In the genomic region with DNA sequence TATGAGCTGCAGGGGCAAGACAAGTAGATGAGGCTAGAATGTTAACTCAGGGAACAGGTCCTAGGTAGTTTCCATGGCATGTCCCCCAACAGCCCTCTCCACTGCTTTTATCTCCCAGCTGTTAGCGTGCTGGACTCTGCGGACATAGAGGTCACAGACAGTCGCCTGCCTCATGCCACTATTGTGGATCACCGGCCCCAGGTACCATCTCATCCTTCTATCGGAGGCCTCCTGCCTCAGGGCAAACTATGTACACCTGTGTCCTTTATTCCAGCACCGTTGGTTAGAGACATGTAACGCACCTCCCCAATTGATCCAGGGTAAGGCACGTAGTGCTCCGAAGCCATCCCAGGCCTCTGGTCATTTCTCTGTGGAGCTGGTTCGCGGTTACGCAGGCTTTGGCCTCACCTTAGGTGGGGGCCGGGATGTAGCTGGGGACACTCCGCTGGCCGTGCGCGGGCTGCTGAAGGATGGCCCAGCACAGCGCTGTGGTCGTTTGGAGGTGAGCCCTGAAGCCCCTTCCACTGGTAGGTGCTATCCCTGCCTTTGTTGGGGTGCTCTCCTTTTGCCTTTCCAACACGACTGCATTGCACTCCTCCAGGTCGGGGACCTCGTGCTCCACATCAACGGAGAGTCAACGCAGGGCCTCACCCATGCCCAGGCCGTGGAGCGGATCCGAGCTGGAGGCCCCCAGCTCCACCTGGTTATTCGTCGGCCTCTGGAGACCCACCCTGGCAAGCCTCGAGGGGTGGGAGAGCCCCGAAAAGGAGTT, we compare ENCODE assay signal across 9 cellular contexts. TPM values are rescaled to one million over a fixed set of nuclear protein-coding genes. Genes with fewer than 3 reads are reported as not detected.
DNase-seq lines count a peak whose midpoint lies in the region; ATAC-seq, FAIRE-seq and TF ChIP-seq lines count a peak whose summit lies in the region.
"Had no signal": no experiment of that assay in that cellular context is flagged by ENCODE, and none has a peak within 500 bp of the region (broad histone marks: within the 10 kb centered on the region; RNA-seq: fewer than 3 reads in every experiment).

No MANE protein-coding gene starts in this region.

- H3K9ac ChIP-seq in K562 (ENCODE audit: insufficient read depth in 1 of 2, low read depth in 2 of 2, low read length in 2 of 2): peak overlapping the region; percentile 53 to 63
- peak overlapping the region; percentile 28 for H3K9ac ChIP-seq in mucosa of stomach (ENCODE audit: low read length)

- no peaks in the 10 kb centered on the region for H4K20me1 ChIP-seq in K562 (replicated peaks; ENCODE audit: control insufficient read depth, insufficient read depth, low read length)

- H3K36me3 ChIP-seq in left ventricle myocardium inferior (no peaks in the 10 kb centered on the region), K562 (ENCODE audit: control insufficient read depth, insufficient read depth, low read length) (no peaks in the 10 kb centered on the region), mucosa of stomach (ENCODE audit: control insufficient read depth, insufficient read depth, low read length) (no peaks in the 10 kb centered on the region)
- H3K36me3 ChIP-seq: brain microvascular endothelial cell had no signal

- H3K27me3 ChIP-seq in left ventricle myocardium inferior (ENCODE audit: low read depth) (no peaks in the 10 kb centered on the region), K562 (ENCODE audit: control insufficient read depth in 2 of 2, insufficient read depth in 2 of 2, low read length in 2 of 2) (no peaks in the 10 kb centered on the region), mucosa of stomach (ENCODE audit: control insufficient read depth, insufficient read depth, low read length) (no peaks in the 10 kb centered on the region)
- H3K27me3 ChIP-seq: brain microvascular endothelial cell had no signal

- peak overlapping the region; percentile 64 for H3K4me3 ChIP-seq in left ventricle myocardium inferior
- H3K4me3 ChIP-seq in K562: peak overlapping the region; percentile 31; the same call in 1 of the 2 replicates
- no peak overlapping the region for H3K4me3 ChIP-seq in mucosa of stomach (ENCODE audit: low read length)

- peak overlapping the region; percentile 71 for H3K4me2 ChIP-seq in K562 (ENCODE audit: insufficient read depth, low read length)

- BruUV-seq in K562 (replicated peaks; lab: Mats Ljungman, UMichigan): TSS peak; percentile 81

- CTCF ChIA-PET in K562 (lab: Yijun Ruan, JAX; ENCODE audit: low intra/inter-chr PET ratio): interaction anchor here (0.6 kb wide), 1 partner anchor 41 kb away, joined by 3 read pairs; the partner anchor contains the start of gene GPKOW

- no peak for TF ChIP-seq EP300 in K562 (IDR thresholded peaks at IDR 0.05; ENCODE audit: low read length)

- H2AFZ ChIP-seq in K562 (ENCODE audit: low read depth, low read length): peak overlapping the region; percentile 51; the same call in 1 of the 2 replicates

- in situ Hi-C loops in K562 (cut with MboI): no loop called here

- H3K9me1 ChIP-seq in K562 (ENCODE audit: control insufficient read depth, insufficient read depth, low read length): no peaks in the 10 kb centered on the region

- TF ChIP-seq POLR2A in K562 (conservative IDR thresholded peaks at IDR 0.05): no peak

- H3K9me3 ChIP-seq in left ventricle myocardium inferior (replicated peaks) (no peaks in the 10 kb centered on the region), K562 (replicated peaks; ENCODE audit: control insufficient read depth, insufficient read depth, low read depth, low read length) (no peaks in the 10 kb centered on the region), mucosa of stomach (ENCODE audit: control insufficient read depth, low read length) (no peaks in the 10 kb centered on the region)

- intact Hi-C loops in left ventricle myocardium inferior (cut with micrococcal nuclease): no loop called here
- intact Hi-C loops in cardiac septum (cut with DNase I): loop anchor here (2.0 kb wide), 1 partner anchor 20 kb away; no protein-coding TSS in a partner anchor
- intact Hi-C loops in K562 (cut with micrococcal nuclease): no loop called here

- ATAC-seq in K562 (no peak), HG03097 (IDR thresholded peaks at IDR 0.05; ENCODE audit: low FRiP score, unreplicated experiment) (no peak)
- ATAC-seq in activated CD4-positive, CD25-positive, alpha-beta regulatory T cell treated with anti-CD3 and anti-CD28 coated beads, Interleukin-2, amount 50 U/mL, for 24 hours: no peak

- POLR2A ChIA-PET in K562 (lab: Yijun Ruan, JAX): interaction anchor here (0.6 kb wide), 1 partner anchor 131 kb away, joined by 3 read pairs; no protein-coding TSS in a partner anchor

- peaks cover 13% of the 10 kb centered on the region; the same call in 1 of the 3 replicates for H3K79me2 ChIP-seq in K562 (ENCODE audit: control insufficient read depth, insufficient read depth, low read length)

- TF ChIP-seq CTCF in left ventricle myocardium inferior (IDR thresholded peaks at IDR 0.05; ENCODE audit: borderline replicate concordance) (no peak), K562 (IDR thresholded peaks at IDR 0.05 in 2 of 3, conservative IDR thresholded peaks at IDR 0.05 in 1 of 3; ENCODE audit: insufficient read depth in 2 of 3, low read depth in 1 of 3, low read length in 3 of 3) (no peak)

- H3K27ac ChIP-seq in left ventricle myocardium inferior (replicated peaks) (peak overlapping the region; percentile 95), K562 (ENCODE audit: extremely low read depth, low read depth, low read length) (peak overlapping the region; percentile 85)

- FAIRE-seq in K562 (lab: Jason Lieb, UNC): no peak

- 58% methylated on average over 23 of the region's 31 CpGs for WGBS in K562 (ENCODE audit: insufficient coverage, low coverage, missing lambda C conversion rate)

- no peak for DNase-seq in left ventricle myocardium inferior
- no peak for DNase-seq in cardiac septum (ENCODE audit: low spot score)
- no peak for DNase-seq in K562 (ENCODE audit: extremely low read depth in 1 of 4, low spot score in 3 of 4)
- no peak for DNase-seq in NCI-H146 treated with DMSO at 0.1 percent for 48 hours (lab: John Stamatoyannopoulos, UW; ENCODE audit: unreplicated experiment)
- DNase-seq in NCI-H1417 treated with DMSO at 0.1 percent for 48 hours (lab: John Stamatoyannopoulos, UW): no peak

- TF ChIP-seq RAD21 in K562 (CRISPR knock-in tag; conservative IDR thresholded peaks at IDR 0.05 in 1 of 2, IDR thresholded peaks at IDR 0.05 in 1 of 2): no peak

- H3K4me1 ChIP-seq in left ventricle myocardium inferior (peaks cover 24% of the 10 kb centered on the region), K562 (replicated peaks in 1 of 2; ENCODE audit: control insufficient read depth in 2 of 2, insufficient read depth in 2 of 2, low read length in 2 of 2) (peaks cover 45 to 63% of the 10 kb centered on the region in 2 experiments), mucosa of stomach (ENCODE audit: control insufficient read depth, insufficient read depth, low read length) (peaks cover 32% of the 10 kb centered on the region)

RNA-seq across cellular contexts. Expression of gene MAGIX, which starts 2.2 kb away (rescaled TPM):
- total RNA-seq in left ventricle myocardium inferior (2.4 TPM), cardiac septum (3.4 TPM), K562 (2014; rRNA removed) (2.5 and 3.5 TPM in 2 replicates), K562 (2014; rRNA removed; fragmentation: Illumina TruSeq; extraction: Trizol) (0.32 and 0.33 TPM in 2 replicates), K562 (2015; rRNA removed; fragmentation: Illumina TruSeq; extraction: Trizol) (0.47 and 0.79 TPM in 2 replicates), K562 (2021) (2.2 and 2.4 TPM in 2 replicates)
- total RNA-seq in K562 (2011; cell fraction: chromatin; rRNA removed; ENCODE audit: low replicate concordance): 3.0 TPM in 2 replicates
- 1.8 and 2.7 TPM in 2 replicates for total RNA-seq in K562 (2011; cell fraction: nucleolus; rRNA removed)
- total RNA-seq in K562 (2011; cell fraction: nucleoplasm; rRNA removed): 2.5 and 4.6 TPM in 2 replicates
- polyA plus RNA-seq in K562 (2011; rRNA removed) (0.78 and 1.6 TPM in 2 replicates), K562 (2014; fragmentation: Illumina TruSeq; extraction: Trizol) (0.28 and 1.2 TPM in 2 replicates), K562 (2014; fragmentation: Nextera tagmentation; extraction: Ambion mirVana) (under 1 TPM; 0.08 to 0.22 TPM), K562 (2014; rRNA removed) (1.4 and 1.9 TPM in 2 replicates)
- 2.6 and 4.7 TPM in 2 replicates for polyA plus RNA-seq in K562 (2011; cell fraction: cytosol; rRNA removed)
- 2.2 and 4.1 TPM in 2 replicates for polyA plus RNA-seq in K562 (2011; cell fraction: nucleus; rRNA removed)
- 1.1 and 1.7 TPM in 2 replicates for polyA plus RNA-seq in K562 (2012)
- 0.91 and 1.2 TPM in 2 replicates for polyA minus RNA-seq in K562 (2011; rRNA and poly(A)+ RNA removed)
- 1.0 and 2.2 TPM in 2 replicates for polyA minus RNA-seq in K562 (2011; cell fraction: cytosol; rRNA and poly(A)+ RNA removed)
- polyA minus RNA-seq in K562 (2011; cell fraction: nucleus; rRNA and poly(A)+ RNA removed): 2.2 and 2.7 TPM in 2 replicates

RNA-seq across cellular contexts. Expression of gene PLP2, which starts 6.9 kb away (rescaled TPM):
- total RNA-seq in left ventricle myocardium inferior (42.1 TPM), cardiac septum (84.9 TPM), K562 (2014; rRNA removed) (34.7 and 55.2 TPM in 2 replicates), K562 (2014; rRNA removed; fragmentation: Illumina TruSeq; extraction: Trizol) (65.1 and 67.8 TPM in 2 replicates), K562 (2015; rRNA removed; fragmentation: Illumina TruSeq; extraction: Trizol) (70.4 and 73.0 TPM in 2 replicates), K562 (2021) (106 and 112 TPM in 2 replicates)
- 74.1 and 122 TPM in 2 replicates for total RNA-seq in K562 (2011; cell fraction: chromatin; rRNA removed; ENCODE audit: low replicate concordance)
- 138 and 180 TPM in 2 replicates for total RNA-seq in K562 (2011; cell fraction: nucleolus; rRNA removed)
- total RNA-seq in K562 (2011; cell fraction: nucleoplasm; rRNA removed): 178 and 233 TPM in 2 replicates
- polyA plus RNA-seq in K562 (2011; rRNA removed) (169 and 175 TPM in 2 replicates), K562 (2014; fragmentation: Illumina TruSeq; extraction: Trizol) (199 and 236 TPM in 2 replicates), K562 (2014; fragmentation: Nextera tagmentation; extraction: Ambion mirVana) (100 to 1,000 TPM; 117 to 208 TPM), K562 (2014; rRNA removed) (63.0 and 96.3 TPM in 2 replicates)
- polyA plus RNA-seq in K562 (2011; cell fraction: cytosol; rRNA removed): 367 and 379 TPM in 2 replicates
- polyA plus RNA-seq in K562 (2011; cell fraction: nucleus; rRNA removed): 76.0 and 82.2 TPM in 2 replicates
- polyA plus RNA-seq in K562 (2012): 170 and 356 TPM in 2 replicates
- 88.3 and 104 TPM in 2 replicates for polyA minus RNA-seq in K562 (2011; rRNA and poly(A)+ RNA removed)
- polyA minus RNA-seq in K562 (2011; cell fraction: cytosol; rRNA and poly(A)+ RNA removed): 55.9 and 80.5 TPM in 2 replicates
- 8.6 and 18.3 TPM in 2 replicates for polyA minus RNA-seq in K562 (2011; cell fraction: nucleus; rRNA and poly(A)+ RNA removed)

RNA-seq across cellular contexts. Expression of gene PRICKLE3, which starts 21.4 kb away (rescaled TPM):
- 9.7 TPM for total RNA-seq in left ventricle myocardium inferior
- 10.3 TPM for total RNA-seq in cardiac septum
- 44.7 and 103 TPM in 2 replicates for total RNA-seq in K562 (2011; cell fraction: chromatin; rRNA removed; ENCODE audit: low replicate concordance)
- 65.1 and 65.2 TPM in 2 replicates for total RNA-seq in K562 (2011; cell fraction: nucleolus; rRNA removed)
- total RNA-seq in K562 (2011; cell fraction: nucleoplasm; rRNA removed): 41.5 and 44.2 TPM in 2 replicates
- total RNA-seq in K562 (2014; rRNA removed): 24.7 and 26.8 TPM in 2 replicates
- total RNA-seq in K562 (2014; rRNA removed; fragmentation: Illumina TruSeq; extraction: Trizol): 6.8 and 8.7 TPM in 2 replicates
- 10.2 and 11.2 TPM in 2 replicates for total RNA-seq in K562 (2015; rRNA removed; fragmentation: Illumina TruSeq; extraction: Trizol)
- total RNA-seq in K562 (2021): 43.8 and 44.3 TPM in 2 replicates
- polyA plus RNA-seq in K562 (2011; rRNA removed): 14.0 and 22.0 TPM in 2 replicates
- 13.3 and 26.4 TPM in 2 replicates for polyA plus RNA-seq in K562 (2011; cell fraction: cytosol; rRNA removed)
- polyA plus RNA-seq in K562 (2011; cell fraction: nucleus; rRNA removed): 49.4 and 83.5 TPM in 2 replicates
- 28.6 and 29.5 TPM in 2 replicates for polyA plus RNA-seq in K562 (2012)
- 19.1 and 19.4 TPM in 2 replicates for polyA plus RNA-seq in K562 (2014; fragmentation: Illumina TruSeq; extraction: Trizol)
- polyA plus RNA-seq in K562 (2014; fragmentation: Nextera tagmentation; extraction: Ambion mirVana): 1 to 10 TPM; 1.1 to 1.4 TPM
- polyA plus RNA-seq in K562 (2014; rRNA removed): 23.7 and 32.8 TPM in 2 replicates
- 10.3 and 12.1 TPM in 2 replicates for polyA minus RNA-seq in K562 (2011; rRNA and poly(A)+ RNA removed)
- polyA minus RNA-seq in K562 (2011; cell fraction: cytosol; rRNA and poly(A)+ RNA removed): 30.0 and 34.3 TPM in 2 replicates
- 18.0 and 18.3 TPM in 2 replicates for polyA minus RNA-seq in K562 (2011; cell fraction: nucleus; rRNA and poly(A)+ RNA removed)

RNA-seq across cellular contexts. Expression of gene SYP, which starts 35.2 kb away (rescaled TPM):
- 1.6 TPM for total RNA-seq in left ventricle myocardium inferior
- total RNA-seq in cardiac septum: 1.2 TPM
- 4.8 and 8.4 TPM in 2 replicates for total RNA-seq in K562 (2011; cell fraction: chromatin; rRNA removed; ENCODE audit: low replicate concordance)
- total RNA-seq in K562 (2011; cell fraction: nucleolus; rRNA removed): 6.8 and 7.3 TPM in 2 replicates
- total RNA-seq in K562 (2011; cell fraction: nucleoplasm; rRNA removed): 6.0 and 10.6 TPM in 2 replicates
- total RNA-seq in K562 (2014; rRNA removed): 3.4 and 3.9 TPM in 2 replicates
- 2.2 and 2.6 TPM in 2 replicates for total RNA-seq in K562 (2014; rRNA removed; fragmentation: Illumina TruSeq; extraction: Trizol)
- total RNA-seq in K562 (2015; rRNA removed; fragmentation: Illumina TruSeq; extraction: Trizol): 1.5 and 1.6 TPM in 2 replicates
- 2.1 and 3.0 TPM in 2 replicates for total RNA-seq in K562 (2021)
- polyA plus RNA-seq in K562 (2011; rRNA removed): 3.9 and 5.1 TPM in 2 replicates
- 5.7 and 10.1 TPM in 2 replicates for polyA plus RNA-seq in K562 (2011; cell fraction: cytosol; rRNA removed)
- polyA plus RNA-seq in K562 (2011; cell fraction: nucleus; rRNA removed): 3.8 and 7.1 TPM in 2 replicates
- polyA plus RNA-seq in K562 (2012): 1.8 and 4.5 TPM in 2 replicates
- polyA plus RNA-seq in K562 (2014; fragmentation: Illumina TruSeq; extraction: Trizol): 2.4 and 2.9 TPM in 2 replicates
- polyA plus RNA-seq in K562 (2014; fragmentation: Nextera tagmentation; extraction: Ambion mirVana): under 1 TPM; 0.48 to 0.52 TPM
- polyA plus RNA-seq in K562 (2014; rRNA removed): 3.6 and 4.3 TPM in 2 replicates
- polyA minus RNA-seq in K562 (2011; rRNA and poly(A)+ RNA removed): 1.6 and 3.3 TPM in 2 replicates
- polyA minus RNA-seq in K562 (2011; cell fraction: cytosol; rRNA and poly(A)+ RNA removed): 1.3 and 4.0 TPM in 2 replicates
- 3.8 and 4.0 TPM in 2 replicates for polyA minus RNA-seq in K562 (2011; cell fraction: nucleus; rRNA and poly(A)+ RNA removed)

RNA-seq across cellular contexts. Expression of gene GPKOW, which starts 41.2 kb away (rescaled TPM):
- total RNA-seq in left ventricle myocardium inferior (18.1 TPM), cardiac septum (18.7 TPM), K562 (2014; rRNA removed) (44.8 and 49.6 TPM in 2 replicates), K562 (2014; rRNA removed; fragmentation: Illumina TruSeq; extraction: Trizol) (15.0 and 16.6 TPM in 2 replicates), K562 (2015; rRNA removed; fragmentation: Illumina TruSeq; extraction: Trizol) (23.6 and 23.8 TPM in 2 replicates), K562 (2021) (29.7 and 30.0 TPM in 2 replicates)
- 13.7 and 27.7 TPM in 2 replicates for total RNA-seq in K562 (2011; cell fraction: chromatin; rRNA removed; ENCODE audit: low replicate concordance)
- 19.3 and 21.2 TPM in 2 replicates for total RNA-seq in K562 (2011; cell fraction: nucleolus; rRNA removed)
- 16.6 and 19.1 TPM in 2 replicates for total RNA-seq in K562 (2011; cell fraction: nucleoplasm; rRNA removed)
- polyA plus RNA-seq in K562 (2011; rRNA removed) (30.1 and 34.3 TPM in 2 replicates), K562 (2014; fragmentation: Illumina TruSeq; extraction: Trizol) (31.3 and 31.4 TPM in 2 replicates), K562 (2014; fragmentation: Nextera tagmentation; extraction: Ambion mirVana) (1 to 10 TPM; 3.7 to 4.5 TPM), K562 (2014; rRNA removed) (30.4 and 37.4 TPM in 2 replicates)
- 27.5 and 32.8 TPM in 2 replicates for polyA plus RNA-seq in K562 (2011; cell fraction: cytosol; rRNA removed)
- 20.6 and 21.4 TPM in 2 replicates for polyA plus RNA-seq in K562 (2011; cell fraction: nucleus; rRNA removed)
- polyA plus RNA-seq in K562 (2012): 25.4 and 35.2 TPM in 2 replicates
- 21.1 and 27.6 TPM in 2 replicates for polyA minus RNA-seq in K562 (2011; rRNA and poly(A)+ RNA removed)
- polyA minus RNA-seq in K562 (2011; cell fraction: cytosol; rRNA and poly(A)+ RNA removed): 15.4 and 17.1 TPM in 2 replicates
- polyA minus RNA-seq in K562 (2011; cell fraction: nucleus; rRNA and poly(A)+ RNA removed): 4.6 and 8.4 TPM in 2 replicates
